12 cellular contexts compared by ENCODE assay signal in genomic region chr19:54898685-54899084, GRCh38. TPM values are rescaled to one million over a fixed set of nuclear protein-coding genes. Genes with fewer than 3 reads are reported as not detected.
"Had no signal": no experiment of that assay in that cellular context is flagged by ENCODE, and none has a peak within 500 bp of the region (broad histone marks: within the 10 kb centered on the region; RNA-seq: fewer than 3 reads in every experiment).

No MANE protein-coding gene starts in this region.

RNA-seq across cellular contexts. Expression of gene NCR1, which starts 7.3 kb away (rescaled TPM):
- total RNA-seq: suprapubic skin, temporal lobe, thyroid gland, ureter had no signal

RNA-seq across cellular contexts. Expression of gene FCAR, which starts 24.6 kb away (rescaled TPM):
- total RNA-seq: testis, transverse colon, urinary bladder had no signal

RNA-seq across cellular contexts. Expression of gene KIR3DL2, which starts 48.4 kb away (rescaled TPM):
- total RNA-seq: stomach, subcutaneous adipose tissue, suprapubic skin, temporal lobe, testis, thoracic aorta, thyroid gland, tibial nerve, transverse colon, ureter, urinary bladder, vagina had no signal
- polyA plus RNA-seq: stomach had no signal

RNA-seq across cellular contexts. Expression of gene NLRP7, which starts 48.6 kb away (rescaled TPM):
- total RNA-seq: stomach, subcutaneous adipose tissue, suprapubic skin, temporal lobe, thoracic aorta, thyroid gland, tibial nerve, transverse colon, ureter, urinary bladder, vagina had no signal
- polyA plus RNA-seq: stomach, urinary bladder had no signal
